ENCODE assay signal across 16 cellular contexts in genomic region chr5:147835386-147835798, GRCh38. TPM values are rescaled to one million over a fixed set of nuclear protein-coding genes. Genes with fewer than 3 reads are reported as not detected.
DNase-seq lines count a peak whose midpoint lies in the region; ATAC-seq and TF ChIP-seq lines count a peak whose summit lies in the region.
"Had no signal": no experiment of that assay in that cellular context is flagged by ENCODE, and none has a peak within 500 bp of the region (broad histone marks: within the 10 kb centered on the region; RNA-seq: fewer than 3 reads in every experiment).

No MANE protein-coding gene starts in this region.

- H3K27me3 ChIP-seq in right lobe of liver = no peaks in the 10 kb centered on the region
- H3K27me3 ChIP-seq: uterus had no signal

- H3K36me3 ChIP-seq in right lobe of liver = no peaks in the 10 kb centered on the region
- H3K36me3 ChIP-seq: uterus had no signal

- DNase-seq in DMS53 (lab: John Stamatoyannopoulos, UW) (peak; percentile 97), NCI-H2029 treated with DMSO at 0.1 percent for 48 hours (lab: John Stamatoyannopoulos, UW) (peak; percentile 55), amniotic epithelial cell (ENCODE audit: low read depth) (peak; percentile 44), right lobe of liver (no peak), NCI-H82 treated with DMSO at 0.1 percent for 48 hours (lab: John Stamatoyannopoulos, UW; ENCODE audit: unreplicated experiment) (no peak)
- DNase-seq in activated T-helper 2 cell treated with anti-CD3 and anti-CD28 coated beads, Interferon-gamma antibody, Interleukin-2, Interleukin-4, amounts not matched to agents 10 μg/mL and 5 μg/mL and 100 μg/mL, durations not matched to agents 14 hours and 24 hours and 36 hours (ENCODE audit: low spot score) = no peak
- DNase-seq: activated CD4-positive, alpha-beta T cell treated with anti-CD3 and anti-CD28 coated beads, Interleukin-2, amount 50 U/mL, for 1 hour; activated T-cell treated with anti-CD3 and anti-CD28 coated beads, Interleukin-2, amount 50 U/mL, for 72 hours; AML-193; dermis blood vessel endothelial cell; psoas muscle; T-helper 2 cell; uterus had no signal

- H3K4me1 Mint-ChIP-seq in activated T-helper 2 cell treated with anti-CD3 and anti-CD28 coated beads, Interferon-gamma antibody, Interleukin-2, Interleukin-4, amounts not matched to agents 10 μg/mL and 5 μg/mL and 100 μg/mL, durations not matched to agents 14 hours and 24 hours and 36 hours (ENCODE audit: low read depth) = no peaks in the 10 kb centered on the region

- 12% methylated on average over 2 of the region's 2 CpGs for WGBS in right lobe of liver (ENCODE audit: insufficient coverage, low coverage, low lambda C conversion rate, missing lambda C conversion rate)

- intact Hi-C loops in right lobe of liver (cut with DNase I) = no loop called here
- intact Hi-C loops in activated T-helper 2 cell treated with anti-CD3 and anti-CD28 coated beads, Interferon-gamma antibody, Interleukin-2, Interleukin-4, amounts not matched to agents 10 μg/mL and 5 μg/mL and 100 μg/mL, durations not matched to agents 14 hours and 24 hours and 36 hours (cut with micrococcal nuclease) = no loop called here

- no peak overlapping the region for H3K4me3 ChIP-seq in right lobe of liver
- H3K4me3 ChIP-seq: GM12878, psoas muscle, uterus had no signal

- peaks cover 0 to 29% (median 9%) of the 10 kb centered on the region in 4 donors for H3K4me1 ChIP-seq in right lobe of liver
- H3K4me1 ChIP-seq: psoas muscle, uterus had no signal

- no peak for TF ChIP-seq CTCF in right lobe of liver (IDR thresholded peaks at IDR 0.05)

- no peaks in the 10 kb centered on the region for H3K9me3 Mint-ChIP-seq in activated T-helper 2 cell treated with anti-CD3 and anti-CD28 coated beads, Interferon-gamma antibody, Interleukin-2, Interleukin-4, amounts not matched to agents 10 μg/mL and 5 μg/mL and 100 μg/mL, durations not matched to agents 14 hours and 24 hours and 36 hours
- H3K9me3 Mint-ChIP-seq: activated T-cell treated with anti-CD3 and anti-CD28 coated beads, Interleukin-2, amount 50 U/mL, for 72 hours had no signal

- no peak for TF ChIP-seq POLR2A in right lobe of liver (IDR thresholded peaks at IDR 0.05)

- H3K27me3 Mint-ChIP-seq in activated T-helper 2 cell treated with anti-CD3 and anti-CD28 coated beads, Interferon-gamma antibody, Interleukin-2, Interleukin-4, amounts not matched to agents 10 μg/mL and 5 μg/mL and 100 μg/mL, durations not matched to agents 14 hours and 24 hours and 36 hours (ENCODE audit: low read depth) = peaks cover 10% of the 10 kb centered on the region

- H3K36me3 Mint-ChIP-seq in activated T-helper 2 cell treated with anti-CD3 and anti-CD28 coated beads, Interferon-gamma antibody, Interleukin-2, Interleukin-4, amounts not matched to agents 10 μg/mL and 5 μg/mL and 100 μg/mL, durations not matched to agents 14 hours and 24 hours and 36 hours (ENCODE audit: low read depth) = no peaks in the 10 kb centered on the region

- no peaks in the 10 kb centered on the region for H3K9me3 ChIP-seq in right lobe of liver
- H3K9me3 ChIP-seq: psoas muscle, uterus had no signal

- H3K27ac ChIP-seq in right lobe of liver = peak overlapping the region in 1 of 3 donors; percentile 26
- H3K27ac ChIP-seq: psoas muscle, uterus had no signal

- H3K4me3 Mint-ChIP-seq in activated T-helper 2 cell treated with anti-CD3 and anti-CD28 coated beads, Interferon-gamma antibody, Interleukin-2, Interleukin-4, amounts not matched to agents 10 μg/mL and 5 μg/mL and 100 μg/mL, durations not matched to agents 14 hours and 24 hours and 36 hours (ENCODE audit: low read depth) = no peak overlapping the region
- H3K4me3 Mint-ChIP-seq: activated T-cell treated with anti-CD3 and anti-CD28 coated beads, Interleukin-2, amount 50 U/mL, for 72 hours had no signal

- H3K27ac Mint-ChIP-seq in activated T-helper 2 cell treated with anti-CD3 and anti-CD28 coated beads, Interferon-gamma antibody, Interleukin-2, Interleukin-4, amounts not matched to agents 10 μg/mL and 5 μg/mL and 100 μg/mL, durations not matched to agents 14 hours and 24 hours and 36 hours = no peak overlapping the region
- H3K27ac Mint-ChIP-seq: activated T-cell treated with anti-CD3 and anti-CD28 coated beads, Interleukin-2, amount 50 U/mL, for 72 hours had no signal

- ATAC-seq in right lobe of liver (peak; percentile 73 to 83 (median 80)), GM19455 (IDR thresholded peaks at IDR 0.05; ENCODE audit: unreplicated experiment) (no peak), HG02884 (IDR thresholded peaks at IDR 0.05; ENCODE audit: unreplicated experiment) (no peak)
- ATAC-seq: activated T-cell treated with anti-CD3 and anti-CD28 coated beads, Interleukin-2, amount 50 U/mL, for 72 hours; GM12878; psoas muscle had no signal

RNA-seq across cellular contexts. Expression of gene SPINK1, which starts 3.9 kb away (rescaled TPM):
- total RNA-seq in right lobe of liver = 100 to 1,000 TPM in 3 of 6 experiments, 10 to 100 TPM in 3; 11.9 to 823 (median 161) TPM
- not detected in 2 replicates for total RNA-seq in activated T-helper 2 cell treated with anti-CD3 and anti-CD28 coated beads, Interferon-gamma antibody, Interleukin-2, Interleukin-4, amounts not matched to agents 10 μg/mL and 5 μg/mL and 100 μg/mL, durations not matched to agents 14 hours and 24 hours and 36 hours
- total RNA-seq: activated T-cell treated with anti-CD3 and anti-CD28 coated beads, Interleukin-2, amount 50 U/mL, for 72 hours; dermis blood vessel endothelial cell; uterus had no signal

RNA-seq across cellular contexts. Expression of gene SCGB3A2, which starts 43.1 kb away (rescaled TPM):
- not detected for total RNA-seq in right lobe of liver
- not detected in 2 replicates for total RNA-seq in activated T-helper 2 cell treated with anti-CD3 and anti-CD28 coated beads, Interferon-gamma antibody, Interleukin-2, Interleukin-4, amounts not matched to agents 10 μg/mL and 5 μg/mL and 100 μg/mL, durations not matched to agents 14 hours and 24 hours and 36 hours
- total RNA-seq: activated T-cell treated with anti-CD3 and anti-CD28 coated beads, Interleukin-2, amount 50 U/mL, for 72 hours; dermis blood vessel endothelial cell; GM12878; psoas muscle; uterus had no signal

RNA-seq across cellular contexts. Expression of gene JAKMIP2, which starts 52.9 kb away (rescaled TPM):
- under 1 TPM; 0.07 to 0.56 (median 0.31) TPM for total RNA-seq in right lobe of liver
- 4.1 and 4.9 TPM in 2 replicates for total RNA-seq in activated T-helper 2 cell treated with anti-CD3 and anti-CD28 coated beads, Interferon-gamma antibody, Interleukin-2, Interleukin-4, amounts not matched to agents 10 μg/mL and 5 μg/mL and 100 μg/mL, durations not matched to agents 14 hours and 24 hours and 36 hours
- total RNA-seq: dermis blood vessel endothelial cell had no signal

Comparison
In these comparisons a context has a peak if more than half of its experiments do, and no peak if none do; other contexts are left out.
1. DNase-seq: peak in DMS53 (single experiment), NCI-H2029 treated with DMSO at 0.1 percent for 48 hours (single experiment) and amniotic epithelial cell (single experiment); none in right lobe of liver (0 of 3), NCI-H82 treated with DMSO at 0.1 percent for 48 hours (single experiment) and activated T-helper 2 cell treated with anti-CD3 and anti-CD28 coated beads, Interferon-gamma antibody, Interleukin-2, Interleukin-4, amounts not matched to agents 10 μg/mL and 5 μg/mL and 100 μg/mL, durations not matched to agents 14 hours and 24 hours and 36 hours (single experiment).
2. ATAC-seq: peak in right lobe of liver (4 of 4); none in GM19455 (single experiment) and HG02884 (single experiment).
3. RNA of gene SPINK1, which starts 3.9 kb away (total RNA-seq): 11.9 to 823 TPM in right lobe of liver; not detected in activated T-helper 2 cell treated with anti-CD3 and anti-CD28 coated beads, Interferon-gamma antibody, Interleukin-2, Interleukin-4, amounts not matched to agents 10 μg/mL and 5 μg/mL and 100 μg/mL, durations not matched to agents 14 hours and 24 hours and 36 hours; every median in the first group is over 10 times any median in the second.